In genomic region chr11:47765086-47765485, GRCh38 we compare ENCODE assay signal across 10 cellular contexts. TPM values are rescaled to one million over a fixed set of nuclear protein-coding genes. Genes with fewer than 3 reads are reported as not detected.
DNase-seq lines count a peak whose midpoint lies in the region; ATAC-seq and TF ChIP-seq lines count a peak whose summit lies in the region.
"Had no signal": no experiment of that assay in that cellular context is flagged by ENCODE, and none has a peak within 500 bp of the region (broad histone marks: within the 10 kb centered on the region; RNA-seq: fewer than 3 reads in every experiment).

No MANE protein-coding gene starts in this region.

- no peaks in the 10 kb centered on the region for H3K9me3 Mint-ChIP-seq in Caco-2 (ENCODE audit: unreplicated experiment)
- H3K9me3 Mint-ChIP-seq in naive thymus-derived CD8-positive, alpha-beta T cell, result no peaks in the 10 kb centered on the region

- dilution Hi-C loops in mammary epithelial cell (cut with HindIII; ENCODE audit: low sequenced_read_pairs), result no loop called here

- no peak for ATAC-seq in naive thymus-derived CD8-positive, alpha-beta T cell
- no peak for ATAC-seq in HG03439 (IDR thresholded peaks at IDR 0.05; ENCODE audit: unreplicated experiment)
- no peak for ATAC-seq in HG03196 (IDR thresholded peaks at IDR 0.05; ENCODE audit: unreplicated experiment)

- H3K4me2 ChIP-seq in mammary epithelial cell (ENCODE audit: insufficient read depth, low read depth, low read length), result peak overlapping the region; percentile 76

- peaks cover 15% of the 10 kb centered on the region for H3K4me1 Mint-ChIP-seq in Caco-2 (ENCODE audit: low read depth, unreplicated experiment)
- H3K4me1 Mint-ChIP-seq in naive thymus-derived CD8-positive, alpha-beta T cell, result peaks cover 10 to 42% (median 35%) of the 10 kb centered on the region in 4 donors

- peaks cover 70% of the 10 kb centered on the region for H3K79me2 ChIP-seq in mammary epithelial cell (ENCODE audit: insufficient read depth, low read length)

- in situ Hi-C loops in mammary epithelial cell (cut with MboI; ENCODE audit: low sequenced_read_pairs in 2 of 2), result no loop called here

- H3K27ac Mint-ChIP-seq in Caco-2 (ENCODE audit: unreplicated experiment), result peak overlapping the region; percentile 87
- H3K27ac Mint-ChIP-seq in naive thymus-derived CD8-positive, alpha-beta T cell, result peak overlapping the region; percentile 92 to 99 (median 96)

- H3K4me3 ChIP-seq in Caco-2 (ENCODE audit: low read depth, low read length), result no peak overlapping the region
- H3K4me3 ChIP-seq in MG63, result peak overlapping the region; percentile 75
- H3K4me3 ChIP-seq in mammary epithelial cell (replicated peaks in 1 of 3; ENCODE audit: insufficient read depth in 1 of 3, low read depth in 2 of 3, low read length in 3 of 3), result peak overlapping the region; percentile 9 to 44 (median 33)

- peak overlapping the region; percentile 80 for H3K4me3 Mint-ChIP-seq in Caco-2 (ENCODE audit: unreplicated experiment)
- peak overlapping the region; percentile 84 to 97 (median 94) for H3K4me3 Mint-ChIP-seq in naive thymus-derived CD8-positive, alpha-beta T cell

- intact Hi-C loops in Caco-2 (cut with micrococcal nuclease; ENCODE audit: unreplicated experiment) (loop anchor here (5.0 kb wide), 1 partner anchor 338 kb away; the partner anchor contains the start of gene PSMC3), mammary epithelial cell (cut with micrococcal nuclease) (no loop called here)

- BruUV-seq in Caco-2 (replicated peaks; lab: Mats Ljungman, UMichigan), result TSS peak; percentile 31
- BruUV-seq in mammary epithelial cell (replicated peaks; lab: Mats Ljungman, UMichigan), result no TSS peak

- H3K9me3 ChIP-seq in Caco-2 (no peaks in the 10 kb centered on the region), MG63 (no peaks in the 10 kb centered on the region; the same call in 1 of the 2 replicates), mammary epithelial cell (replicated peaks; ENCODE audit: insufficient read depth, low read length) (no peaks in the 10 kb centered on the region)
- H3K9me3 ChIP-seq: Peyer's patch had no signal

- H3K27ac ChIP-seq in mammary epithelial cell (ENCODE audit: insufficient read depth, low read depth, low read length), result peak overlapping the region; percentile 35

- whole genome bisulfite sequencing in mammary epithelial cell (ENCODE audit: low coverage, missing lambda C conversion rate), result 0% methylated on average over 1 of the region's 2 CpGs

- H3K9ac ChIP-seq in mammary epithelial cell (ENCODE audit: insufficient read depth, low read length), result peak overlapping the region; percentile 21

- peaks cover 1% of the 10 kb centered on the region; the same call in 1 of the 2 replicates for H3K36me3 ChIP-seq in Caco-2 (ENCODE audit: control insufficient read depth, insufficient read depth, low read length)
- H3K36me3 ChIP-seq in MG63, result peaks cover 61% of the 10 kb centered on the region
- peaks cover 21% of the 10 kb centered on the region for H3K36me3 ChIP-seq in mammary epithelial cell (ENCODE audit: insufficient read depth, low read length)

- TF ChIP-seq CTCF in Caco-2 (IDR thresholded peaks at IDR 0.05; ENCODE audit: insufficient read depth in 1 of 2, low read depth in 1 of 2, low read length in 1 of 2, severe bottlenecking in 1 of 2, unreplicated experiment in 1 of 2) (no peak), mammary epithelial cell (conservative IDR thresholded peaks at IDR 0.05 in 1 of 2, IDR thresholded peaks at IDR 0.05 in 1 of 2; ENCODE audit: extremely low read depth in 1 of 2, insufficient read depth in 1 of 2, low read depth in 1 of 2, low read length in 2 of 2) (no peak)

- no peaks in the 10 kb centered on the region for H3K27me3 Mint-ChIP-seq in Caco-2 (ENCODE audit: insufficient read depth, unreplicated experiment)
- H3K27me3 Mint-ChIP-seq in naive thymus-derived CD8-positive, alpha-beta T cell, result no peaks in the 10 kb centered on the region

- H2AFZ ChIP-seq in mammary epithelial cell (ENCODE audit: low read depth, low read length), result no peak overlapping the region

- DNase-seq in Caco-2, result no peak
- DNase-seq in MG63, result no peak
- DNase-seq in mammary epithelial cell, result no peak
- peak in 1 of 10 donors; percentile 10 for DNase-seq in naive thymus-derived CD8-positive, alpha-beta T cell
- DNase-seq in NCI-H1694 (lab: John Stamatoyannopoulos, UW), result no peak
- no peak for DNase-seq in activated CD8-positive, alpha-beta memory T cell treated with anti-CD3 and anti-CD28 coated beads, Interleukin-2, amount 50 U/mL, for 48 hours
- DNase-seq: activated gamma-delta T cell treated with Interleukin-2 at 50 U/mL for 16 hours had no signal

- H3K4me1 ChIP-seq in Caco-2, result peaks cover 6% of the 10 kb centered on the region; the same call in 1 of the 2 replicates
- peaks cover 16% of the 10 kb centered on the region for H3K4me1 ChIP-seq in mammary epithelial cell (ENCODE audit: insufficient read depth, low read length)

- no peaks in the 10 kb centered on the region for H3K27me3 ChIP-seq in Caco-2 (replicated peaks; ENCODE audit: control insufficient read depth, insufficient read depth, low read length)
- H3K27me3 ChIP-seq in MG63, result no peaks in the 10 kb centered on the region
- H3K27me3 ChIP-seq in mammary epithelial cell (ENCODE audit: insufficient read depth, low read length), result no peaks in the 10 kb centered on the region
- H3K27me3 ChIP-seq: Peyer's patch had no signal

- CTCF ChIA-PET in Caco-2 (lab: Charles Lee), result no interaction called here
- CTCF ChIA-PET in mammary epithelial cell (lab: Charles Lee; ENCODE audit: low non-redundant PET), result no interaction called here

- H3K36me3 Mint-ChIP-seq in Caco-2 (ENCODE audit: insufficient read depth, unreplicated experiment), result peaks cover 71% of the 10 kb centered on the region
- H3K36me3 Mint-ChIP-seq in naive thymus-derived CD8-positive, alpha-beta T cell, result peaks cover 0 to 50% (median 5%) of the 10 kb centered on the region in 3 donors

- POLR2A ChIA-PET in Caco-2 (lab: Charles Lee), result interaction anchor here (0.6 kb wide), 1 partner anchor 12 kb away, joined by 3 read pairs; no protein-coding TSS in a partner anchor
- POLR2A ChIA-PET in naive thymus-derived CD8-positive, alpha-beta T cell (lab: Charles Lee), result interaction anchor here (0.6 to 2.2 kb wide), 5 partner anchors 12 to 365 kb away, joined by 3 to 6 read pairs (median 4); partner anchors contain the start of gene PTPMT1

- H4K20me1 ChIP-seq in mammary epithelial cell (ENCODE audit: insufficient read depth, low read length), result peaks cover 3% of the 10 kb centered on the region

RNA-seq across cellular contexts. Expression of gene FNBP4, which starts 2.1 kb away (rescaled TPM):
- 104 and 112 TPM in 2 replicates for total RNA-seq in Caco-2 (2022)
- 36.8 and 45.1 TPM in 2 replicates for total RNA-seq in MG63 (2014; rRNA removed; shearing (Covaris generic); ENCODE audit: low replicate concordance)
- 10 to 100 TPM; 71.7 to 87.2 TPM for total RNA-seq in mammary epithelial cell
- 40.3 TPM for polyA plus RNA-seq in mammary epithelial cell
- 32.7 TPM for polyA minus RNA-seq in mammary epithelial cell
- 100 to 1,000 TPM; 304 to 316 TPM for total RNA-seq in naive thymus-derived CD8-positive, alpha-beta T cell
- polyA plus RNA-seq in naive thymus-derived CD8-positive, alpha-beta T cell, result 10 to 100 TPM; 40.4 to 49.4 (median 43.3) TPM

RNA-seq across cellular contexts. Expression of gene AGBL2, which starts 49.9 kb away (rescaled TPM):
- total RNA-seq in Caco-2 (2022) (2.9 and 3.4 TPM in 2 replicates), mammary epithelial cell (1 to 10 TPM; 1.7 to 2.3 TPM)
- not detected in 2 replicates for total RNA-seq in MG63 (2014; rRNA removed; shearing (Covaris generic); ENCODE audit: low replicate concordance)
- polyA plus RNA-seq in mammary epithelial cell, result 1.0 TPM
- polyA minus RNA-seq in mammary epithelial cell, result not detected
- total RNA-seq in naive thymus-derived CD8-positive, alpha-beta T cell, result 10 to 100 TPM in 1 of 2 experiments, 1 to 10 TPM in 1; 9.5 to 12.1 TPM
- polyA plus RNA-seq in naive thymus-derived CD8-positive, alpha-beta T cell, result 1 to 10 TPM; 1.5 to 2.9 (median 2.1) TPM
